ENCODE assay signal across 1 cellular context in the genomic region with DNA sequence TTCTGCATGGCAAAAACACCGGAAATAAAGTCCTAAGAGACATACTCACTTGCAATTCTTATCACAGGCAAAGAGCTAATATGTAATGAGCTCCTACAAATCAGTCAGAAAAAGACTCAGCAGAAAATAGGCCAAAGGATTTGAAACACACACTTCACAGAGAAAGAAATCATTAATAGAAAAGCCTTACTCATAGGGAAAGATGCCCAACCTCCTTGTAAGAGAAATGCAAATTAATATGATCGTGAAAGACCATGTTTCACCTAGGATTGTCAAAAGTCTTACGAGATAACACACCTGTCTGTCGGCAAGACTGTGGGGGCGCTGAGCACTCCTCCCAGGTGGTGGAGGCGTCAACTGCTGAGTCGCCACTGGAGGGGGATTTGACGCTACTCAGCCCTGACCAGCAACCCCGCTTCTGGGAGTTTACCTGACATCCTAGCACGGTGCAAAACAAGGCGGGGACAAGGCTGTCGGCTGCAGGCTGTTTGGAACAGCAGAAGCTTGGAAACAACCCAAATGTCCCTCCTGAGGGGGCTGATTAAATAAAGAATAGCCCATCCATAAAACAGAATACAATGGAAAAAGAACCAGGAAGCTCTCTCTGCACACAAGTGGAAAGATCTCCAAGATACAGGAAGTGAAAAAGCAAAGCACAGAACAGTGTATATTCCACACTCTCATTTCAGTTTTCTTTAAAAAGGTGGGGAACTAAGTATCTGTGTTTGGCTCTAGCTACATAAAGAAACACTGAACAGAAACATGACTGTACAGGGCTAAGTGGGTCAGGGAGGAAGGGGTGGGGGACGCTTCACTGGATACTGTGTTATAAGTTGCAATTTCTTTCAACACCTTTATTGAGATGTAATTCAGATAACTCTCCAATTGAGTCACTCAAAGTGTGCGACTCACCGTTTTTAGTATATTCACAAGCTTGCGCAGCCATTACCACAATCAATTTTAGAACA.
TF ChIP-seq lines count a peak whose summit lies in the region.

No MANE protein-coding gene starts in this region.

TF ChIP-seq in IMR-90, 13 proteins besides CTCF, POLR2A, EP300 and RAD21:
- TF ChIP-seq FOS (IDR thresholded peaks at IDR 0.05; ENCODE audit: low read depth, low read length) = 0 out of 2 replicates have a peak, but pooled peaks have one; percentile 21
- TF ChIP-seq MAZ (IDR thresholded peaks at IDR 0.05; ENCODE audit: borderline replicate concordance, low read depth, low read length) = no peak
